ENCODE assay signal across 8 cellular contexts in the genomic region with DNA sequence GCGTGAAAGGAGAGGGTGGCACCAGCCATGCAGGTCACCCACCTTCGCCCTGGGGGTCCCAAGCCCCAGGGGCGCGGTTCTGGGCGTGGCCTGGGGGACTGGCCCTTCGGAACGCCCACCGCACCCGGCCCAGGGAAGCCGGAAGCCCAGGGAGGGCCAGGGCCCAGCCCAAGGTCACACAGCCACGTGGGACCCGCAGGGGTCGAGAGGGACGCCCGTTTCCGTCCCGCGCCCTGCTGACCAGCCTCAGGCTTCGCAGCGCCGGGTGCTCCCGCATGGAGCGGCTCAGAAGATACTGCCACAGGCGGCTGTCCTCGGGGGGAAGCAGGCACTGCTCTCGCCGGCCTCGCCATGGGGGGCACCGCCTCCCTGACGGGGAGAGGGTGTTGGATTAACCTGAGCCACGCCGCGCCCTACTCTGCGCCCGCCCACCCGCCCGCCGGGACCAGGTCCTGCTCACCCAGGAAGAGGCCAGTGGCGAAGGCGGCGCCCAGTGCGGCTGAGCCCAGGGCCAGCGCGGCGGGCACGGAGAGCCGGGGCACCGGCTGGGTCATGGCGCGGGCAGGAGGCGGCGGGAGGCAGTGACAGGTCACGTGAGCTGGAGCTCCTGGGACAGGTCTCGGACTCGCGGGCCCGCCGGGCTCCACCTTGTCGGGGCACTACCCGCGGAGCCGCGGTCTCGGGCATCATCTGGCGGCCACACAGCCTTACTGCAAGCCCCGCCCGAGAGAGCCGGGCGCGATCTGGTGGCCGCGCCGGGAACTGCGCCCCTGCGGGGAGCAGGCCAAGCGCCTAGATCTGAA. TPM values are rescaled to one million over a fixed set of nuclear protein-coding genes. Genes with fewer than 3 reads are reported as not detected.
A peak's percentile ranks its signal among the peaks of the same experiment; 100 is the strongest.
DNase-seq lines count a peak whose midpoint lies in the region; ATAC-seq and TF ChIP-seq lines count a peak whose summit lies in the region.

A gene (minus strand): TSS at position 583 of the 803 bp plus-strand sequence. CDS start 29 bp downstream, at position 554.

- H3K4me1 Mint-ChIP-seq in activated naive CD8-positive, alpha-beta T cell (ENCODE audit: low read depth) = peaks cover 17% of the 10 kb centered on the region
- H3K4me1 Mint-ChIP-seq in glutamatergic neuron (ENCODE audit: low read depth, unreplicated experiment) = peaks cover 9% of the 10 kb centered on the region
- peaks cover 10% of the 10 kb centered on the region for H3K4me1 Mint-ChIP-seq in osteocyte (ENCODE audit: unreplicated experiment)

- no peaks in the 10 kb centered on the region for H3K9me3 ChIP-seq in thoracic aorta

- H3K36me3 ChIP-seq in thoracic aorta = peaks cover 9% of the 10 kb centered on the region

- H3K27ac ChIP-seq in thoracic aorta = peak within 1 kb of the TSS; percentile 78 to 81

- H3K27me3 ChIP-seq in thoracic aorta (replicated peaks; ENCODE audit: insufficient read depth) = no peaks in the 10 kb centered on the region

- peak within 1 kb of the TSS; percentile 83 for H3K4me3 Mint-ChIP-seq in activated naive CD8-positive, alpha-beta T cell
- H3K4me3 Mint-ChIP-seq in glutamatergic neuron (ENCODE audit: unreplicated experiment) (peak within 1 kb of the TSS; percentile 71), osteocyte (ENCODE audit: unreplicated experiment) (peak within 1 kb of the TSS; percentile 68)

- H3K9me3 Mint-ChIP-seq in activated naive CD8-positive, alpha-beta T cell (ENCODE audit: low read depth) = no peaks in the 10 kb centered on the region
- peaks cover 6% of the 10 kb centered on the region for H3K9me3 Mint-ChIP-seq in glutamatergic neuron (ENCODE audit: unreplicated experiment)
- H3K9me3 Mint-ChIP-seq in osteocyte (ENCODE audit: unreplicated experiment) = no peaks in the 10 kb centered on the region

- ATAC-seq in HG02571 (IDR thresholded peaks at IDR 0.05; ENCODE audit: unreplicated experiment) = peak; percentile 69
- peak; percentile 44 for ATAC-seq in thoracic aorta (ENCODE audit: insufficient number of reproducible peaks, low FRiP score, low read depth)

- peak; percentile 27 for TF ChIP-seq POLR2A in NB4 (IDR thresholded peaks at IDR 0.05; ENCODE audit: extremely low read depth, insufficient read length)

- H3K36me3 Mint-ChIP-seq in activated naive CD8-positive, alpha-beta T cell = peaks cover 7% of the 10 kb centered on the region
- H3K36me3 Mint-ChIP-seq in glutamatergic neuron (ENCODE audit: unreplicated experiment) (no peaks in the 10 kb centered on the region), osteocyte (ENCODE audit: unreplicated experiment) (peaks cover 16% of the 10 kb centered on the region)

- no peaks in the 10 kb centered on the region for H3K27me3 Mint-ChIP-seq in activated naive CD8-positive, alpha-beta T cell
- peaks cover 6% of the 10 kb centered on the region for H3K27me3 Mint-ChIP-seq in glutamatergic neuron (ENCODE audit: unreplicated experiment)
- no peaks in the 10 kb centered on the region for H3K27me3 Mint-ChIP-seq in osteocyte (ENCODE audit: unreplicated experiment)

- TF ChIP-seq CTCF in GM12801 (IDR thresholded peaks at IDR 0.05; ENCODE audit: extremely low read depth, insufficient read length) (peak; percentile 91), NB4 (IDR thresholded peaks at IDR 0.05; ENCODE audit: low read depth, low read length) (peak; percentile 100), glutamatergic neuron (IDR thresholded peaks at IDR 0.05; ENCODE audit: partially characterized antibody, unreplicated experiment) (peak; percentile 99), osteocyte (IDR thresholded peaks at IDR 0.05) (peak; percentile 100), thoracic aorta (IDR thresholded peaks at IDR 0.05) (peak; percentile 100)

- peak within 1 kb of the TSS; percentile 68 for H3K4me3 ChIP-seq in NB4 (ENCODE audit: low read depth, low read length)
- peak within 1 kb of the TSS; percentile 97 for H3K4me3 ChIP-seq in thoracic aorta

- peak within 1 kb of the TSS; percentile 91 for H3K27ac Mint-ChIP-seq in activated naive CD8-positive, alpha-beta T cell
- H3K27ac Mint-ChIP-seq in glutamatergic neuron (ENCODE audit: unreplicated experiment) = no peak within 1 kb of the TSS
- H3K27ac Mint-ChIP-seq in osteocyte (ENCODE audit: unreplicated experiment) = no peak within 1 kb of the TSS

- DNase-seq in NB4 (ENCODE audit: low read depth) (peak; percentile 96), SKM-1 treated with dmso at 0.1 percent for 144 hours (lab: John Stamatoyannopoulos, UW; ENCODE audit: unreplicated experiment) (peak; percentile 84), glutamatergic neuron (peak; percentile 96), osteocyte (ENCODE audit: extremely low spot score, unreplicated experiment) (peak; percentile 97), thoracic aorta (ENCODE audit: low spot score) (peak; percentile 73)

- peaks cover 0 to 13% of the 10 kb centered on the region in 2 donors for H3K4me1 ChIP-seq in thoracic aorta (ENCODE audit: control insufficient read depth in 1 of 2, low read depth in 2 of 2)

RNA-seq across cellular contexts. Expression of the gene that starts here (rescaled TPM):
- total RNA-seq in glutamatergic neuron (ENCODE audit: unreplicated experiment) = 14.2 TPM
- total RNA-seq in osteocyte = 12.9 and 15.7 TPM in 2 replicates
- 10 to 100 TPM; 19.0 to 35.6 TPM for total RNA-seq in thoracic aorta

Comparison
In these comparisons a context has a peak if more than half of its experiments do, and no peak if none do; other contexts are left out.
1. Peak in every context shown above with its lines: DNase-seq, ATAC-seq, H3K4me3 ChIP-seq and H3K27ac ChIP-seq.